9 cellular contexts compared by ENCODE assay signal in genomic region chr2:106030287-106031268, GRCh38.
DNase-seq lines count a peak whose midpoint lies in the region; ATAC-seq and TF ChIP-seq lines count a peak whose summit lies in the region.
"Had no signal": no experiment of that assay in that cellular context is flagged by ENCODE, and none has a peak within 500 bp of the region (broad histone marks: within the 10 kb centered on the region; RNA-seq: fewer than 3 reads in every experiment).

No MANE protein-coding gene starts in this region.

- ATAC-seq in activated naive CD8-positive, alpha-beta T cell treated with anti-CD3 and anti-CD28 coated beads, Interleukin-2, amount 50 U/mL, for 24 hours: peak; percentile 86

- CTCF ChIA-PET in MCF 10A (lab: Yijun Ruan, JAX): interaction anchor here (0.6 to 1.0 kb wide), 4 partner anchors 7 to 68 kb away, joined by 3 to 5 read pairs (median 4); no protein-coding TSS in a partner anchor

- no peaks in the 10 kb centered on the region for H3K9me3 Mint-ChIP-seq in MCF 10A (ENCODE audit: unreplicated experiment)
- peaks cover 6% of the 10 kb centered on the region for H3K9me3 Mint-ChIP-seq in activated naive CD8-positive, alpha-beta T cell treated with anti-CD3 and anti-CD28 coated beads, Interleukin-2, amount 50 U/mL, for 24 hours
- peaks cover 0 to 4% (median 0%) of the 10 kb centered on the region in 7 donors for H3K9me3 Mint-ChIP-seq in CD14-positive monocyte
- peaks cover 7% of the 10 kb centered on the region for H3K9me3 Mint-ChIP-seq in endodermal cell

- H3K4me1 Mint-ChIP-seq in MCF 10A (ENCODE audit: insufficient read depth, unreplicated experiment) (peaks cover 5% of the 10 kb centered on the region), CD14-positive monocyte (peaks cover 7% of the 10 kb centered on the region), endodermal cell (peaks cover 23% of the 10 kb centered on the region)
- H3K4me1 Mint-ChIP-seq in activated naive CD8-positive, alpha-beta T cell treated with anti-CD3 and anti-CD28 coated beads, Interleukin-2, amount 50 U/mL, for 24 hours: peaks cover 46% of the 10 kb centered on the region

- peak overlapping the region in 1 of 3 donors; percentile 49 for H3K4me3 ChIP-seq in breast epithelium
- no peak overlapping the region for H3K4me3 ChIP-seq in endodermal cell (ENCODE audit: low read length)

- no peak overlapping the region for H3K9ac ChIP-seq in endodermal cell (ENCODE audit: extremely low read depth, low read length, poor library complexity, severe bottlenecking)

- no peaks in the 10 kb centered on the region for H3K36me3 ChIP-seq in breast epithelium
- no peaks in the 10 kb centered on the region for H3K36me3 ChIP-seq in endodermal cell (ENCODE audit: control insufficient read depth, insufficient read depth, low read length)

- H3K36me3 Mint-ChIP-seq in MCF 10A (ENCODE audit: insufficient read depth, unreplicated experiment) (no peaks in the 10 kb centered on the region), CD14-positive monocyte (no peaks in the 10 kb centered on the region), endodermal cell (ENCODE audit: low read depth) (no peaks in the 10 kb centered on the region)
- H3K36me3 Mint-ChIP-seq in activated naive CD8-positive, alpha-beta T cell treated with anti-CD3 and anti-CD28 coated beads, Interleukin-2, amount 50 U/mL, for 24 hours (ENCODE audit: low read depth): no peaks in the 10 kb centered on the region

- peaks cover 0 to 8% of the 10 kb centered on the region in 2 donors for H3K4me1 ChIP-seq in breast epithelium
- H3K4me1 ChIP-seq in endodermal cell (ENCODE audit: control insufficient read depth, insufficient read depth, low read length): no peaks in the 10 kb centered on the region

- DNase-seq in breast epithelium (ENCODE audit: low spot score in 2 of 2) (peak in 1 of 2 donors; percentile 52), MCF 10A (ENCODE audit: unreplicated experiment) (no peak), islet precursor cell (peak; percentile 72), NCI-H146 treated with DMSO at 0.1 percent for 48 hours (lab: John Stamatoyannopoulos, UW; ENCODE audit: unreplicated experiment) (no peak), CD14-positive monocyte (ENCODE audit: low spot score) (no peak), endodermal cell (no peak)
- peak; percentile 62 for DNase-seq in activated naive CD8-positive, alpha-beta T cell treated with anti-CD3 and anti-CD28 coated beads, Interleukin-2, amount 50 U/mL, for 24 hours
- DNase-seq in stimulated activated CD4-positive, alpha-beta T cell treated with anti-CD3 and anti-CD28 coated beads, Interleukin-2, amount 100 ng/mL, for 48 hours: peak; percentile 17 to 18
- DNase-seq: activated naive CD8-positive, alpha-beta T cell treated with anti-CD3 and anti-CD28 coated beads, Interleukin-2, amount 10 ng/mL, durations not matched to agents 7 days and 5 days had no signal

- H3K4me3 Mint-ChIP-seq in MCF 10A (ENCODE audit: unreplicated experiment) (no peak overlapping the region), CD14-positive monocyte (no peak overlapping the region), endodermal cell (no peak overlapping the region)
- peak overlapping the region; percentile 38 for H3K4me3 Mint-ChIP-seq in activated naive CD8-positive, alpha-beta T cell treated with anti-CD3 and anti-CD28 coated beads, Interleukin-2, amount 50 U/mL, for 24 hours
- H3K4me3 Mint-ChIP-seq: activated naive CD8-positive, alpha-beta T cell treated with anti-CD3 and anti-CD28 coated beads, Interleukin-2, amount 10 ng/mL, durations not matched to agents 7 days and 5 days had no signal

- H3K27me3 Mint-ChIP-seq in MCF 10A (ENCODE audit: insufficient read depth, unreplicated experiment): no peaks in the 10 kb centered on the region
- no peaks in the 10 kb centered on the region for H3K27me3 Mint-ChIP-seq in activated naive CD8-positive, alpha-beta T cell treated with anti-CD3 and anti-CD28 coated beads, Interleukin-2, amount 50 U/mL, for 24 hours
- peaks cover 0 to 3% (median 0%) of the 10 kb centered on the region in 3 donors for H3K27me3 Mint-ChIP-seq in CD14-positive monocyte (ENCODE audit: low read depth in 3 of 3)
- H3K27me3 Mint-ChIP-seq in endodermal cell (ENCODE audit: insufficient read depth): no peaks in the 10 kb centered on the region
- H3K27me3 Mint-ChIP-seq: activated naive CD8-positive, alpha-beta T cell treated with anti-CD3 and anti-CD28 coated beads, Interleukin-2, amount 10 ng/mL, durations not matched to agents 7 days and 5 days had no signal

- 87 to 92% methylated on average over 7 to 14 of the region's 14 CpGs for WGBS in endodermal cell (ENCODE audit: insufficient coverage in 1 of 2, insufficient read length in 1 of 2), 2 experiments

- no peak for TF ChIP-seq CTCF in breast epithelium (IDR thresholded peaks at IDR 0.05)
- TF ChIP-seq CTCF in MCF 10A (IDR thresholded peaks at IDR 0.05; ENCODE audit: unreplicated experiment): no peak
- TF ChIP-seq CTCF in CD14-positive monocyte (IDR thresholded peaks at IDR 0.05): no peak
- TF ChIP-seq CTCF in endodermal cell (conservative IDR thresholded peaks at IDR 0.05): no peak

- H3K27me3 ChIP-seq in breast epithelium: no peaks in the 10 kb centered on the region
- H3K27me3 ChIP-seq in endodermal cell (ENCODE audit: control insufficient read depth, insufficient read depth, low read length, poor library complexity, severe bottlenecking): no peaks in the 10 kb centered on the region

- no peak for TF ChIP-seq POLR2A in breast epithelium (IDR thresholded peaks at IDR 0.05)

- intact Hi-C loops in breast epithelium (cut with DNase I; ENCODE audit: low total_unique reads): no loop called here
- intact Hi-C loops in MCF 10A (cut with micrococcal nuclease): no loop called here
- intact Hi-C loops in CD14-positive monocyte (cut with micrococcal nuclease): no loop called here

- H3K27ac Mint-ChIP-seq in MCF 10A (ENCODE audit: low read depth, unreplicated experiment) (no peak overlapping the region), CD14-positive monocyte (no peak overlapping the region), endodermal cell (no peak overlapping the region)
- peak overlapping the region; percentile 44 for H3K27ac Mint-ChIP-seq in activated naive CD8-positive, alpha-beta T cell treated with anti-CD3 and anti-CD28 coated beads, Interleukin-2, amount 50 U/mL, for 24 hours
- H3K27ac Mint-ChIP-seq: activated naive CD8-positive, alpha-beta T cell treated with anti-CD3 and anti-CD28 coated beads, Interleukin-2, amount 10 ng/mL, durations not matched to agents 7 days and 5 days had no signal

- POLR2A ChIA-PET in MCF 10A (lab: Yijun Ruan, JAX): no interaction called here

- H3K9me3 ChIP-seq in breast epithelium: no peaks in the 10 kb centered on the region
- H3K9me3 ChIP-seq in endodermal cell (ENCODE audit: control insufficient read depth, low read length): peaks cover 7% of the 10 kb centered on the region

- H3K27ac ChIP-seq in breast epithelium (peak overlapping the region; percentile 90 to 96), endodermal cell (ENCODE audit: low read depth, low read length) (no peak overlapping the region)

- BruUV-seq in MCF 10A (replicated peaks; lab: Mats Ljungman, UMichigan): no TSS peak

Comparison
In these comparisons a context has a peak if more than half of its experiments do, and no peak if none do; other contexts are left out.
1. DNase-seq: peak in activated naive CD8-positive, alpha-beta T cell treated with anti-CD3 and anti-CD28 coated beads, Interleukin-2, amount 50 U/mL, for 24 hours (single experiment), islet precursor cell (single experiment) and stimulated activated CD4-positive, alpha-beta T cell treated with anti-CD3 and anti-CD28 coated beads, Interleukin-2, amount 100 ng/mL, for 48 hours (2 of 2); none in MCF 10A (single experiment), NCI-H146 treated with DMSO at 0.1 percent for 48 hours (single experiment), CD14-positive monocyte (single experiment) and endodermal cell (single experiment).